ENCODE assay signal across 1 cellular context in genomic region chr12:6965026-6965661, GRCh38.
TF ChIP-seq lines count a peak whose summit lies in the region.

No MANE protein-coding gene starts in this region.

TF ChIP-seq in neural cell, 6 proteins besides CTCF, POLR2A, EP300 and RAD21:
- TF ChIP-seq REST (IDR thresholded peaks at IDR 0.05; ENCODE audit: borderline replicate concordance), result no peak
- TF ChIP-seq SMC3 (conservative IDR thresholded peaks at IDR 0.05; ENCODE audit: poor library complexity), result peak; percentile 90
- TF ChIP-seq EZH2 (IDR thresholded peaks at IDR 0.05; ENCODE audit: borderline replicate concordance, insufficient read depth, low read length, poor library complexity, severe bottlenecking), result no peak
- TF ChIP-seq MXI1 (conservative IDR thresholded peaks at IDR 0.05; ENCODE audit: poor library complexity, severe bottlenecking), result peak; percentile 84
